In the genomic region with DNA sequence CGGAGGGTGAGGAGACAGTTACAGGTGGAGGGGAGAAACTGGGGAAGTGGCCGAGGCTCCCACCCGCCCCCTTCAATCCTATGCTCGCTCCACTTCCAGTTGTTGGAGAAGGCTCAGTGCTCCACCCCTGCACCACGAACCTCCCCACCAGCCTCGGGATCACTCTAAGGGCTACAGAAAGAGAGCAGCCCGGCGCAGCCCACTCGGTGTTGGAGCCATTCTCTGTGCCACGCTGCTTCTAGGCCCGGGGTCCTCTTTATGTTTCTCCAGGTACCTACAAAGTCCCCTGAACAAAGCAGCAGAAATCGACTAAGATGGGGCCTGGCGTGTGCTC, we compare ENCODE assay signal across 1 cellular context.
TF ChIP-seq lines count a peak whose summit lies in the region.

No MANE protein-coding gene starts in this region.

TF ChIP-seq in SK-N-SH, 30 proteins besides CTCF, POLR2A, EP300 and RAD21:
- TF ChIP-seq YY1 (IDR thresholded peaks at IDR 0.05; ENCODE audit: low read depth) (no peak), MXI1 (IDR thresholded peaks at IDR 0.05; ENCODE audit: low read depth, low read length) (no peak), FOSL2 (IDR thresholded peaks at IDR 0.05; ENCODE audit: borderline replicate concordance, low read depth) (no peak), MEF2A (IDR thresholded peaks at IDR 0.05; ENCODE audit: borderline replicate concordance, low read depth) (no peak), SIN3A (IDR thresholded peaks at IDR 0.05; ENCODE audit: borderline replicate concordance, low read depth, low read length) (no peak), CHD2 (IDR thresholded peaks at IDR 0.05; ENCODE audit: low read length, partially characterized antibody) (no peak), SMC3 (IDR thresholded peaks at IDR 0.05; ENCODE audit: low read depth, low read length) (no peak), JUND (IDR thresholded peaks at IDR 0.05) (no peak), NFIC (IDR thresholded peaks at IDR 0.05; ENCODE audit: borderline replicate concordance) (no peak), NRF1 (IDR thresholded peaks at IDR 0.05; ENCODE audit: low read depth, low read length) (no peak), ELF1 (IDR thresholded peaks at IDR 0.05) (no peak), TCF12 (IDR thresholded peaks at IDR 0.05) (no peak), FOXM1 (IDR thresholded peaks at IDR 0.05; ENCODE audit: low read depth) (no peak), RCOR1 (IDR thresholded peaks at IDR 0.05; ENCODE audit: low read length) (no peak), POLR2AphosphoS5 (IDR thresholded peaks at IDR 0.05; ENCODE audit: low read depth, low read length) (no peak)
